ENCODE assay signal across 18 cellular contexts in the genomic region with DNA sequence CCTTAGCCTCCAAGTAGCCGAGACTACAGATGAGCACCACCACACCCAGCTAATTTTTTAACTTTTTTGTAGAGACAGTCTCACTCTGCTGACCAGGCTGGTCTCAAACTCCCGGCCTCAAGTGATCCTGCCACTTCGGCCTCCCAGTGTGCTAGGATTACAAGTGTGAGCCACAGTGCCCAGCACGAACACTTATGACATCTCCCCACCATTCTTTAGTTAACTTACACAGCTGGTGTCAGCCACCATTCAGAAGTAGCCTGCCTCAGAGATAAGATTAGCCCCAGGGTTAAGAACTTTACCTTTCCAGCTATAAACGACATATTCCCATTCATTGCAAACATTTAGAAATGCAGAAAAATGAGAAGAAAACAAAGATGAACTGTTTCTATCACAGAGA. TPM values are rescaled to one million over a fixed set of nuclear protein-coding genes. Genes with fewer than 3 reads are reported as not detected.
DNase-seq lines count a peak whose midpoint lies in the region; ATAC-seq and TF ChIP-seq lines count a peak whose summit lies in the region.
"Had no signal": no experiment of that assay in that cellular context is flagged by ENCODE, and none has a peak within 500 bp of the region (broad histone marks: within the 10 kb centered on the region; RNA-seq: fewer than 3 reads in every experiment).

No MANE protein-coding gene starts in this region.

- DNase-seq in activated CD8-positive, alpha-beta T cell treated with anti-CD3 and anti-CD28 coated beads for 36 hours = no peak
- DNase-seq in activated CD8-positive, alpha-beta T cell treated with anti-CD3 and anti-CD28 coated beads, Interleukin-2, amount 10 ng/mL, durations not matched to agents 7 days and 5 days = no peak
- no peak for DNase-seq in stimulated activated naive CD8-positive, alpha-beta T cell treated with anti-CD3 and anti-CD28 coated beads, Interleukin-15, amount 100 ng/mL, for 72 hours
- peak; percentile 62 for DNase-seq in mesendoderm
- DNase-seq in AML-193 (lab: John Stamatoyannopoulos, UW) = no peak
- DNase-seq in MCF 10A (ENCODE audit: unreplicated experiment) = no peak
- DNase-seq: 8988T; Calu3; CD8-positive, alpha-beta T cell; DMS79 treated with DMSO at 0.1 percent for 48 hours; GF-D8; GM23248 had no signal

- no peaks in the 10 kb centered on the region for H3K79me2 ChIP-seq in mesendoderm (ENCODE audit: control insufficient read depth, insufficient read depth, low read length)

- H2BK120ac ChIP-seq in mesendoderm (ENCODE audit: low read depth, low read length) = no peak overlapping the region

- no peak overlapping the region for H4K8ac ChIP-seq in mesendoderm (ENCODE audit: low read depth, low read length)

- intact Hi-C loops in activated CD8-positive, alpha-beta T cell treated with anti-CD3 and anti-CD28 coated beads for 36 hours (cut with micrococcal nuclease) = no loop called here
- intact Hi-C loops in MCF 10A (cut with micrococcal nuclease) = no loop called here

- H3K4ac ChIP-seq in mesendoderm (ENCODE audit: low read depth, low read length) = no peak overlapping the region

- peaks cover 33% of the 10 kb centered on the region for H3K36me3 Mint-ChIP-seq in activated CD8-positive, alpha-beta T cell treated with anti-CD3 and anti-CD28 coated beads for 36 hours (ENCODE audit: low read depth)
- H3K36me3 Mint-ChIP-seq in activated CD8-positive, alpha-beta T cell treated with anti-CD3 and anti-CD28 coated beads, Interleukin-2, amount 10 ng/mL, durations not matched to agents 7 days and 5 days (ENCODE audit: low read depth) = peaks cover 27% of the 10 kb centered on the region
- H3K36me3 Mint-ChIP-seq in stimulated activated naive CD8-positive, alpha-beta T cell treated with anti-CD3 and anti-CD28 coated beads, Interleukin-15, Interleukin-2, amounts not matched to agents 100 ng/mL and 50 ng/mL, for 24 hours (ENCODE audit: low read depth) = peaks cover 61% of the 10 kb centered on the region
- H3K36me3 Mint-ChIP-seq in MCF 10A (ENCODE audit: insufficient read depth, unreplicated experiment) = peaks cover 75% of the 10 kb centered on the region

- H3K4me3 Mint-ChIP-seq in activated CD8-positive, alpha-beta T cell treated with anti-CD3 and anti-CD28 coated beads for 36 hours = no peak overlapping the region
- H3K4me3 Mint-ChIP-seq in activated CD8-positive, alpha-beta T cell treated with anti-CD3 and anti-CD28 coated beads, Interleukin-2, amount 10 ng/mL, durations not matched to agents 7 days and 5 days = no peak overlapping the region
- no peak overlapping the region for H3K4me3 Mint-ChIP-seq in stimulated activated naive CD8-positive, alpha-beta T cell treated with anti-CD3 and anti-CD28 coated beads, Interleukin-15, Interleukin-2, amounts not matched to agents 100 ng/mL and 50 ng/mL, for 24 hours
- no peak overlapping the region for H3K4me3 Mint-ChIP-seq in stimulated activated naive CD8-positive, alpha-beta T cell treated with anti-CD3 and anti-CD28 coated beads, Interleukin-15, amount 100 ng/mL, for 72 hours
- H3K4me3 Mint-ChIP-seq in MCF 10A (ENCODE audit: unreplicated experiment) = no peak overlapping the region
- H3K4me3 Mint-ChIP-seq: B cell; CD8-positive, alpha-beta T cell; IgD-negative memory B cell had no signal

- no peaks in the 10 kb centered on the region for H3K27me3 Mint-ChIP-seq in activated CD8-positive, alpha-beta T cell treated with anti-CD3 and anti-CD28 coated beads for 36 hours
- no peaks in the 10 kb centered on the region for H3K27me3 Mint-ChIP-seq in activated CD8-positive, alpha-beta T cell treated with anti-CD3 and anti-CD28 coated beads, Interleukin-2, amount 10 ng/mL, durations not matched to agents 7 days and 5 days (ENCODE audit: low read depth)
- H3K27me3 Mint-ChIP-seq in stimulated activated naive CD8-positive, alpha-beta T cell treated with anti-CD3 and anti-CD28 coated beads, Interleukin-15, Interleukin-2, amounts not matched to agents 100 ng/mL and 50 ng/mL, for 24 hours = no peaks in the 10 kb centered on the region
- H3K27me3 Mint-ChIP-seq in stimulated activated naive CD8-positive, alpha-beta T cell treated with anti-CD3 and anti-CD28 coated beads, Interleukin-15, amount 100 ng/mL, for 72 hours = no peaks in the 10 kb centered on the region
- no peaks in the 10 kb centered on the region for H3K27me3 Mint-ChIP-seq in MCF 10A (ENCODE audit: insufficient read depth, unreplicated experiment)
- H3K27me3 Mint-ChIP-seq: B cell, IgD-negative memory B cell had no signal

- WGBS in mesendoderm (ENCODE audit: extremely low coverage, insufficient coverage, low lambda C conversion rate) = no CpG with 5 or more reads among the region's 5 CpGs

- no peak for TF ChIP-seq CTCF in activated CD8-positive, alpha-beta T cell treated with anti-CD3 and anti-CD28 coated beads for 36 hours (IDR thresholded peaks at IDR 0.05)
- TF ChIP-seq CTCF in MCF 10A (IDR thresholded peaks at IDR 0.05; ENCODE audit: unreplicated experiment) = no peak

- no peak overlapping the region for H3K4me3 ChIP-seq in mesendoderm (ENCODE audit: low read length)
- H3K4me3 ChIP-seq: BLaER1 treated with 17β-estradiol and CSF1 and Interleukin-3, amounts not matched to agents 10 nM and 100 nM; GM23248; HAP-1 had no signal

- no peaks in the 10 kb centered on the region for H3K4me1 ChIP-seq in mesendoderm (ENCODE audit: control insufficient read depth, low read depth, low read length)
- H3K4me1 ChIP-seq: BLaER1 treated with 17β-estradiol and CSF1 and Interleukin-3, amounts not matched to agents 10 nM and 100 nM; HAP-1 had no signal

- H3K4me1 Mint-ChIP-seq in activated CD8-positive, alpha-beta T cell treated with anti-CD3 and anti-CD28 coated beads for 36 hours (ENCODE audit: low read depth) = peaks cover 15% of the 10 kb centered on the region
- H3K4me1 Mint-ChIP-seq in activated CD8-positive, alpha-beta T cell treated with anti-CD3 and anti-CD28 coated beads, Interleukin-2, amount 10 ng/mL, durations not matched to agents 7 days and 5 days (ENCODE audit: low read depth) = no peaks in the 10 kb centered on the region
- peaks cover 16% of the 10 kb centered on the region for H3K4me1 Mint-ChIP-seq in stimulated activated naive CD8-positive, alpha-beta T cell treated with anti-CD3 and anti-CD28 coated beads, Interleukin-15, Interleukin-2, amounts not matched to agents 100 ng/mL and 50 ng/mL, for 24 hours (ENCODE audit: low read depth)
- H3K4me1 Mint-ChIP-seq in stimulated activated naive CD8-positive, alpha-beta T cell treated with anti-CD3 and anti-CD28 coated beads, Interleukin-15, amount 100 ng/mL, for 72 hours = peaks cover 6% of the 10 kb centered on the region
- H3K4me1 Mint-ChIP-seq in MCF 10A (ENCODE audit: insufficient read depth, unreplicated experiment) = no peaks in the 10 kb centered on the region
- H3K4me1 Mint-ChIP-seq: B cell, IgD-negative memory B cell had no signal

- H3K27me3 ChIP-seq in mesendoderm (ENCODE audit: insufficient read depth, low read length, poor library complexity) = no peaks in the 10 kb centered on the region
- H3K27me3 ChIP-seq: BLaER1 treated with 17β-estradiol and CSF1 and Interleukin-3, amounts not matched to agents 10 nM and 100 nM had no signal

- H3K56ac ChIP-seq in mesendoderm (ENCODE audit: low read length) = peak overlapping the region; percentile 15

- H3K79me1 ChIP-seq in mesendoderm (ENCODE audit: low read length) = no peaks in the 10 kb centered on the region

- peaks cover 2% of the 10 kb centered on the region for H3K36me3 ChIP-seq in mesendoderm (ENCODE audit: control insufficient read depth, insufficient read depth, low read length)

- no peak overlapping the region for H2BK5ac ChIP-seq in mesendoderm (ENCODE audit: low read length)

- H3K18ac ChIP-seq in mesendoderm (ENCODE audit: low read length) = no peak overlapping the region

- H2AK5ac ChIP-seq in mesendoderm (ENCODE audit: low read length) = no peak overlapping the region

- no TSS peak for BruUV-seq in MCF 10A (replicated peaks; lab: Mats Ljungman, UMichigan)

- peak overlapping the region; percentile 52 for H3K27ac Mint-ChIP-seq in activated CD8-positive, alpha-beta T cell treated with anti-CD3 and anti-CD28 coated beads for 36 hours
- H3K27ac Mint-ChIP-seq in activated CD8-positive, alpha-beta T cell treated with anti-CD3 and anti-CD28 coated beads, Interleukin-2, amount 10 ng/mL, durations not matched to agents 7 days and 5 days = no peak overlapping the region
- H3K27ac Mint-ChIP-seq in stimulated activated naive CD8-positive, alpha-beta T cell treated with anti-CD3 and anti-CD28 coated beads, Interleukin-15, Interleukin-2, amounts not matched to agents 100 ng/mL and 50 ng/mL, for 24 hours = peak overlapping the region; percentile 6
- H3K27ac Mint-ChIP-seq in stimulated activated naive CD8-positive, alpha-beta T cell treated with anti-CD3 and anti-CD28 coated beads, Interleukin-15, amount 100 ng/mL, for 72 hours = peak overlapping the region in 1 of 2 donors; percentile 65
- H3K27ac Mint-ChIP-seq in MCF 10A (ENCODE audit: low read depth, unreplicated experiment) = no peak overlapping the region
- H3K27ac Mint-ChIP-seq: B cell; CD8-positive, alpha-beta T cell; IgD-negative memory B cell had no signal

- no peak overlapping the region for H3K4me2 ChIP-seq in mesendoderm (ENCODE audit: low read length)
- H3K4me2 ChIP-seq: BLaER1 treated with 17β-estradiol and CSF1 and Interleukin-3, amounts not matched to agents 10 nM and 100 nM had no signal

- H3K23ac ChIP-seq in mesendoderm (ENCODE audit: low read length) = no peak overlapping the region

- H4K5ac ChIP-seq in mesendoderm (ENCODE audit: low read length) = no peak overlapping the region

- POLR2A ChIA-PET in activated CD8-positive, alpha-beta T cell treated with anti-CD3 and anti-CD28 coated beads for 36 hours (lab: Charles Lee) = no interaction called here
- POLR2A ChIA-PET in activated CD8-positive, alpha-beta T cell treated with anti-CD3 and anti-CD28 coated beads, Interleukin-2, amount 10 ng/mL, durations not matched to agents 7 days and 5 days (lab: Charles Lee) = no interaction called here
- POLR2A ChIA-PET in MCF 10A (lab: Yijun Ruan, JAX) = interaction anchor here (0.5 kb wide), 1 partner anchor 25 kb away, joined by 3 read pairs; no protein-coding TSS in a partner anchor

- H3K27ac ChIP-seq in mesendoderm (ENCODE audit: low read depth, low read length) = peak overlapping the region; percentile 19
- H3K27ac ChIP-seq: BLaER1 treated with 17β-estradiol and CSF1 and Interleukin-3, amounts not matched to agents 10 nM and 100 nM had no signal

- H3K9me3 Mint-ChIP-seq in activated CD8-positive, alpha-beta T cell treated with anti-CD3 and anti-CD28 coated beads for 36 hours = no peaks in the 10 kb centered on the region
- no peaks in the 10 kb centered on the region for H3K9me3 Mint-ChIP-seq in activated CD8-positive, alpha-beta T cell treated with anti-CD3 and anti-CD28 coated beads, Interleukin-2, amount 10 ng/mL, durations not matched to agents 7 days and 5 days (ENCODE audit: insufficient read depth)
- H3K9me3 Mint-ChIP-seq in stimulated activated naive CD8-positive, alpha-beta T cell treated with anti-CD3 and anti-CD28 coated beads, Interleukin-15, Interleukin-2, amounts not matched to agents 100 ng/mL and 50 ng/mL, for 24 hours = no peaks in the 10 kb centered on the region
- no peaks in the 10 kb centered on the region for H3K9me3 Mint-ChIP-seq in stimulated activated naive CD8-positive, alpha-beta T cell treated with anti-CD3 and anti-CD28 coated beads, Interleukin-15, amount 100 ng/mL, for 72 hours
- no peaks in the 10 kb centered on the region for H3K9me3 Mint-ChIP-seq in MCF 10A (ENCODE audit: unreplicated experiment)
- H3K9me3 Mint-ChIP-seq: CD8-positive, alpha-beta T cell; IgD-negative memory B cell had no signal

- no peak overlapping the region for H2BK15ac ChIP-seq in mesendoderm (replicated peaks; ENCODE audit: low read depth)

- CTCF ChIA-PET in activated CD8-positive, alpha-beta T cell treated with anti-CD3 and anti-CD28 coated beads for 36 hours (lab: Charles Lee) = no interaction called here
- CTCF ChIA-PET in activated CD8-positive, alpha-beta T cell treated with anti-CD3 and anti-CD28 coated beads, Interleukin-2, amount 10 ng/mL, durations not matched to agents 7 days and 5 days (lab: Charles Lee) = interaction anchor here (0.7 kb wide), 1 partner anchor 263 kb away, joined by 3 read pairs; no protein-coding TSS in a partner anchor
- CTCF ChIA-PET in MCF 10A (lab: Yijun Ruan, JAX) = interaction anchor here (0.6 to 1.1 kb wide), 4 partner anchors 11 to 1834 kb away, joined by 3 to 4 read pairs (median 4); no protein-coding TSS in a partner anchor

- no peak for ATAC-seq in activated CD8-positive, alpha-beta T cell treated with anti-CD3 and anti-CD28 coated beads for 36 hours
- no peak for ATAC-seq in activated CD8-positive, alpha-beta T cell treated with anti-CD3 and anti-CD28 coated beads, Interleukin-2, amount 10 ng/mL, durations not matched to agents 7 days and 5 days
- no peak for ATAC-seq in stimulated activated naive CD8-positive, alpha-beta T cell treated with anti-CD3 and anti-CD28 coated beads, Interleukin-15, amount 100 ng/mL, for 72 hours
- ATAC-seq in GM19035 (IDR thresholded peaks at IDR 0.05; ENCODE audit: unreplicated experiment) = no peak
- ATAC-seq: CD8-positive, alpha-beta T cell had no signal

- no peak overlapping the region for H3K9ac ChIP-seq in mesendoderm (ENCODE audit: low read length)
- H3K9ac ChIP-seq: BLaER1 treated with 17β-estradiol and CSF1 and Interleukin-3, amounts not matched to agents 10 nM and 100 nM had no signal

RNA-seq across cellular contexts. Expression of a gene that starts 58.2 kb away (rescaled TPM):
- total RNA-seq in activated CD8-positive, alpha-beta T cell treated with anti-CD3 and anti-CD28 coated beads for 36 hours = 10 to 100 TPM; 38.2 to 38.8 TPM
- total RNA-seq in activated CD8-positive, alpha-beta T cell treated with anti-CD3 and anti-CD28 coated beads, Interleukin-2, amount 10 ng/mL, durations not matched to agents 7 days and 5 days = 10 to 100 TPM; 38.0 to 40.2 TPM
- 12.5 TPM for polyA plus RNA-seq in mesendoderm (2013, experiment 1 of 2)
- 12.1 TPM for polyA plus RNA-seq in mesendoderm (2013, experiment 2 of 2)
- total RNA-seq in MCF 10A (2022) = 35.5 and 36.3 TPM in 2 replicates

Comparison
In these comparisons a context has a peak if more than half of its experiments do, and no peak if none do; other contexts are left out.
1. H3K27ac Mint-ChIP-seq: peak in activated CD8-positive, alpha-beta T cell treated with anti-CD3 and anti-CD28 coated beads for 36 hours (single experiment) and stimulated activated naive CD8-positive, alpha-beta T cell treated with anti-CD3 and anti-CD28 coated beads, Interleukin-15, Interleukin-2, amounts not matched to agents 100 ng/mL and 50 ng/mL, for 24 hours (single experiment); none in activated CD8-positive, alpha-beta T cell treated with anti-CD3 and anti-CD28 coated beads, Interleukin-2, amount 10 ng/mL, durations not matched to agents 7 days and 5 days (single experiment) and MCF 10A (single experiment).